9 cellular contexts compared by ENCODE assay signal in genomic region chr9:27528886-27529315, GRCh38. TPM values are rescaled to one million over a fixed set of nuclear protein-coding genes. Genes with fewer than 3 reads are reported as not detected.
DNase-seq lines count a peak whose midpoint lies in the region; TF ChIP-seq lines count a peak whose summit lies in the region.
"Had no signal": no experiment of that assay in that cellular context is flagged by ENCODE, and none has a peak within 500 bp of the region (broad histone marks: within the 10 kb centered on the region; RNA-seq: fewer than 3 reads in every experiment).

No MANE protein-coding gene starts in this region.

- no peak overlapping the region for H2BK15ac ChIP-seq in H9 (ENCODE audit: low read depth, low read length)

- H3K4me1 Mint-ChIP-seq in H9 = peaks cover 30 to 37% of the 10 kb centered on the region in 2 experiments

- peak overlapping the region in 2 of 3 experiments; percentile 89 to 95; a peak in 5 of 7 replicates for H3K27ac Mint-ChIP-seq in H9

- H3K27me3 ChIP-seq in GM06990 (replicated peaks; ENCODE audit: control insufficient read depth, insufficient read depth, low read length) (no peaks in the 10 kb centered on the region), H9 (ENCODE audit: insufficient read depth, low read length) (no peaks in the 10 kb centered on the region)

- H4K5ac ChIP-seq in H9 (ENCODE audit: insufficient read length, low read depth, low read length) = no peak overlapping the region

- peak overlapping the region; percentile 65 for H3K4me3 ChIP-seq in GM06990 (replicated peaks; ENCODE audit: low read depth, low read length)
- H3K4me3 ChIP-seq in urinary bladder (ENCODE audit: low read depth, low read length) = peak overlapping the region; percentile 86

- no peaks in the 10 kb centered on the region for H3K36me3 ChIP-seq in GM06990 (ENCODE audit: control insufficient read depth, insufficient read depth, low read length)
- no peaks in the 10 kb centered on the region for H3K36me3 ChIP-seq in urinary bladder (ENCODE audit: insufficient read depth)

- H3K14ac ChIP-seq in H9 (ENCODE audit: insufficient read depth, low read length) = no peak overlapping the region; the same call in 1 of the 2 replicates

- peak overlapping the region; percentile 78 for H3K4me2 ChIP-seq in H9 (ENCODE audit: insufficient read depth, insufficient read length, low read length)

- H3K56ac ChIP-seq in H9 (ENCODE audit: insufficient read length, low read depth, low read length) = no peak overlapping the region

- H3K23me2 ChIP-seq in H9 (ENCODE audit: insufficient read length, low read depth, low read length, poor library complexity, severe bottlenecking) = peaks cover 9% of the 10 kb centered on the region

- DNase-seq in GM06990 (ENCODE audit: extremely low read depth, insufficient read length) (peak; percentile 63), H9 (peak; percentile 59), NCI-H69 (lab: John Stamatoyannopoulos, UW) (peak; percentile 64), globus pallidus (ENCODE audit: low spot score) (peak; percentile 64), nucleus accumbens (lab: John Stamatoyannopoulos, UW) (peak in 38 of 56 donors; percentile 11 to 71 (median 54)), SHP77 treated with DMSO at 0.1 percent for 48 hours (lab: John Stamatoyannopoulos, UW) (no peak)
- peak; percentile 22 for DNase-seq in activated gamma-delta T cell treated with anti-CD3 and anti-CD28 coated beads, Interleukin-2, amount 50 U/mL, for 16 hours (ENCODE audit: low read depth)

- H3K9me3 Mint-ChIP-seq in H9 = no peaks in the 10 kb centered on the region

- no peak overlapping the region for H3T11ph ChIP-seq in H9 (ENCODE audit: low read length)

- no peak overlapping the region for H2BK5ac ChIP-seq in H9 (ENCODE audit: insufficient read length, low read length)

- H3K4me1 ChIP-seq in H9 (ENCODE audit: insufficient read depth, low read length) (no peaks in the 10 kb centered on the region; the same call in 1 of the 2 replicates), urinary bladder (ENCODE audit: insufficient read depth) (no peaks in the 10 kb centered on the region)

- H4K91ac ChIP-seq in H9 (ENCODE audit: insufficient read length, low read depth, low read length) = no peak overlapping the region

- H2BK120ac ChIP-seq in H9 (ENCODE audit: low read depth, low read length, poor library complexity, severe bottlenecking) = no peak overlapping the region

- H2BK12ac ChIP-seq in H9 (ENCODE audit: insufficient read length, low read depth, low read length) = no peak overlapping the region

- H3K79me2 ChIP-seq in H9 (ENCODE audit: insufficient read depth, low read length) = no peaks in the 10 kb centered on the region

- no peak overlapping the region for H3K18ac ChIP-seq in H9 (ENCODE audit: insufficient read length, low read depth, low read length)

- no peaks in the 10 kb centered on the region for H3K9me3 ChIP-seq in H9 (ENCODE audit: control insufficient read depth, low read depth, low read length)

- H2AK5ac ChIP-seq in H9 (ENCODE audit: insufficient read length, low read length) = no peak overlapping the region

- peak overlapping the region; percentile 36 for H3K9ac ChIP-seq in H9 (ENCODE audit: extremely low read depth, insufficient read length, low read length)

- H3K27me3 Mint-ChIP-seq in H9 (ENCODE audit: low read depth) = peaks cover 2% of the 10 kb centered on the region

- H3K27ac ChIP-seq in H9 (ENCODE audit: insufficient read length, low read depth, low read length) (no peak overlapping the region), urinary bladder (ENCODE audit: low read depth) (peak overlapping the region; percentile 53)

- H3K79me1 ChIP-seq in H9 (ENCODE audit: insufficient read depth, low read depth, low read length, poor library complexity, severe bottlenecking) = no peaks in the 10 kb centered on the region

- WGBS in H9 (ENCODE audit: extremely low coverage, insufficient read length, low lambda C conversion rate) = no CpG with 5 or more reads among the region's 25 CpGs
- under 1% methylated on average over 25 of the region's 25 CpGs for WGBS in urinary bladder

- no peak overlapping the region for H4K8ac ChIP-seq in H9 (replicated peaks; ENCODE audit: insufficient read length, low read depth, low read length)

- H3K4ac ChIP-seq in H9 (ENCODE audit: low read depth, low read length) = no peak overlapping the region

- no peak for TF ChIP-seq CTCF in GM06990 (IDR thresholded peaks at IDR 0.05; ENCODE audit: insufficient read depth, low read length, poor library complexity, severe bottlenecking)
- no peak for TF ChIP-seq CTCF in H9 (conservative IDR thresholded peaks at IDR 0.05)

- H3K23ac ChIP-seq in H9 (ENCODE audit: insufficient read length, low read depth, low read length) = no peak overlapping the region

- peak overlapping the region; percentile 92 to 98 for H3K4me3 Mint-ChIP-seq in H9

- H2AFZ ChIP-seq in H9 (ENCODE audit: low read length) = no peak overlapping the region

- no peaks in the 10 kb centered on the region for H4K20me1 ChIP-seq in H9 (ENCODE audit: control insufficient read depth, insufficient read depth, insufficient read length)

- H3K36me3 Mint-ChIP-seq in H9 (ENCODE audit: insufficient read depth in 1 of 3, low read depth in 3 of 3) = peaks cover 0 to 7% (median 1%) of the 10 kb centered on the region in 3 experiments; a peak in 3 of 7 replicates

- no peak overlapping the region for H2BK20ac ChIP-seq in H9 (ENCODE audit: low read depth, low read length, poor library complexity, severe bottlenecking)

RNA-seq across cellular contexts. Expression of gene MOB3B, which starts 0.7 kb away (rescaled TPM):
- total RNA-seq in H9 (2021) (9.8 and 10.6 TPM in 2 replicates), urinary bladder (8.0 TPM)
- 3.8 TPM for polyA plus RNA-seq in urinary bladder
- total RNA-seq: SK-MEL-5 had no signal

RNA-seq across cellular contexts. Expression of gene IFNK, which starts 4.8 kb away (rescaled TPM):
- total RNA-seq in H9 (2021) (not detected in 2 replicates), urinary bladder (not detected)
- not detected for polyA plus RNA-seq in urinary bladder
- total RNA-seq: SK-MEL-5 had no signal

RNA-seq across cellular contexts. Expression of gene C9orf72, which starts 44.4 kb away (rescaled TPM):
- 17.0 and 18.3 TPM in 2 replicates for total RNA-seq in H9 (2021)
- 47.8 TPM for total RNA-seq in urinary bladder
- 9.0 TPM for polyA plus RNA-seq in urinary bladder
- total RNA-seq: SK-MEL-5 had no signal
